ENCODE assay signal across 18 cellular contexts in genomic region chr6:31881136-31881859, GRCh38. TPM values are rescaled to one million over a fixed set of nuclear protein-coding genes. Genes with fewer than 3 reads are reported as not detected.
"Had no signal": no experiment of that assay in that cellular context is flagged by ENCODE, and none has a peak within 500 bp of the region (broad histone marks: within the 10 kb centered on the region; RNA-seq: fewer than 3 reads in every experiment).

No MANE protein-coding gene starts in this region.

- H3K27ac Mint-ChIP-seq: activated CD8-positive, alpha-beta T cell treated with anti-CD3 and anti-CD28 coated beads, Interleukin-2, amount 10 ng/mL, durations not matched to agents 7 days and 5 days; mesothelial cell of epicardium; T-helper 17 cell; WTC11 had no signal

- H3K4me3 Mint-ChIP-seq: activated CD8-positive, alpha-beta T cell treated with anti-CD3 and anti-CD28 coated beads, Interleukin-2, amount 10 ng/mL, durations not matched to agents 7 days and 5 days; mesothelial cell of epicardium; WTC11 had no signal

- H3K9me3 ChIP-seq: gastrocnemius medialis, heart right ventricle, lower lobe of right lung, upper lobe of left lung had no signal

- H3K4me2 ChIP-seq: smooth muscle cell had no signal

- DNase-seq: activated CD4-positive, alpha-beta T cell treated with anti-CD3 and anti-CD28 coated beads for 48 hours; activated CD8-positive, alpha-beta memory T cell treated with anti-CD3 and anti-CD28 coated beads, Interleukin-2, amount 50 U/mL, for 4 hours; activated CD8-positive, alpha-beta T cell treated with anti-CD3 and anti-CD28 coated beads, Interleukin-2, amount 10 ng/mL, durations not matched to agents 7 days and 5 days; activated T-cell treated with anti-CD3 and anti-CD28 coated beads, Interleukin-2, amount 50 U/mL, for 48 hours; dermis blood vessel endothelial cell; erythroblast; gastrocnemius medialis; heart right ventricle; left colon; lower lobe of right lung; stimulated activated naive CD8-positive, alpha-beta T cell treated with anti-CD3 and anti-CD28 coated beads, Interleukin-15, amount 100 ng/mL, for 72 hours; T-helper 17 cell; upper lobe of left lung had no signal

- H3K27me3 ChIP-seq: gastrocnemius medialis, heart right ventricle, upper lobe of left lung had no signal

- ATAC-seq: activated CD8-positive, alpha-beta T cell treated with anti-CD3 and anti-CD28 coated beads, Interleukin-2, amount 10 ng/mL, durations not matched to agents 7 days and 5 days; gastrocnemius medialis; heart right ventricle; left colon; lower lobe of right lung; stimulated activated naive CD8-positive, alpha-beta T cell treated with anti-CD3 and anti-CD28 coated beads, Interleukin-15, amount 100 ng/mL, for 72 hours; T-helper 17 cell; WTC11 had no signal

- H3K27ac ChIP-seq: gastrocnemius medialis, heart right ventricle, lower lobe of right lung, upper lobe of left lung had no signal

- H3K27me3 Mint-ChIP-seq: stimulated activated naive CD8-positive, alpha-beta T cell treated with anti-CD3 and anti-CD28 coated beads, Interleukin-15, amount 100 ng/mL, for 72 hours; T-helper 17 cell had no signal

- H3K9me3 Mint-ChIP-seq: mesothelial cell of epicardium; stimulated activated naive CD8-positive, alpha-beta T cell treated with anti-CD3 and anti-CD28 coated beads, Interleukin-15, amount 100 ng/mL, for 72 hours; WTC11 had no signal

- H3K4me3 ChIP-seq: gastrocnemius medialis, heart right ventricle, lower lobe of right lung, smooth muscle cell, upper lobe of left lung had no signal

- H3K4me1 Mint-ChIP-seq: mesothelial cell of epicardium; stimulated activated naive CD8-positive, alpha-beta T cell treated with anti-CD3 and anti-CD28 coated beads, Interleukin-15, amount 100 ng/mL, for 72 hours had no signal

- H3K4me1 ChIP-seq: gastrocnemius medialis, heart right ventricle had no signal

RNA-seq across cellular contexts. Expression of gene SLC44A4, which starts 2.5 kb away (rescaled TPM):
- total RNA-seq: chondrocyte, temporal lobe had no signal

RNA-seq across cellular contexts. Expression of gene ZBTB12, which starts 20.6 kb away (rescaled TPM):
- polyA plus RNA-seq: smooth muscle cell had no signal

RNA-seq across cellular contexts. Expression of gene C2, which starts 46.2 kb away (rescaled TPM):
- total RNA-seq: dermis blood vessel endothelial cell, smooth muscle cell had no signal
